In the genomic region with DNA sequence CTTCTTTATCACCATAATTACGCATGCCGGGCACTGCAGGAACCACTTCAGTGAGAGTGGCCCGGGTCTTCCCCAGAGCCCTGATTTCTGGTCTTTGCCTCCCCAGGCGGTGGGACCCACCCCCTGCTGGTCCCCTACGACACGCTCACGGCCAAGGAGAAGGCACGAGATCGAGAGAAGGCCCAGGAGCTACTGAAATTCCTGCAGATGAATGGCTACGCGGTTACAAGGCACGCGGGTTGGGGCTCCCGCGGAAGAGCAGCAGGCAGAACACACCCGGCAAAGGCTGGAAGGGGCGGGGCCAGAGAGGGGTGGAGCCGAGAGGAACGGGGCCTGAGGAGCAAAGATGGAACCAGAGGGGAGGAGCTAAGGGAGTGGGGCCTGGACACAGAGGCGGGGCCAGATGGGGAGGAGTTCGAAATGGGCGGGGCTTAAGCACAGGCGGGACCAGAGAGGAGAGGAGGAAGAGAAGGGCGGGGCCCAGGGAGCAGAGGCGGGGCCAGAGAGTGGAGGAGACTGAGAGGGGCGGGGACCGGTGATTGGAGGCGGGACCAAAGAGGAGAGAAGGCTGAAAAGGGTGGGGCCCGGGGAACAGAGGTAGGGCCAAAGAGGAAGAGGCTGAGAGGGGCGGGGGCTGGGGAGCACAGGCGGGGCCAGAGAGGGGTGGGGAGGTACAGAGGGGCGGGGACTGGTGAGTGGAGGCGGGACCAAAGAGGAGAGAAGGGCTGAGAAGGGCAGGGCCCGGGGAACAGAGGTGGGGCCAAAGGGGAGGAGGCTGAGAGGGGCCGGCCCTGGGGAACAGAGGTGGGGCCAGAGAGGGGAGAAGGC, we compare ENCODE assay signal across 7 cellular contexts.
DNase-seq lines count a peak whose midpoint lies in the region; ATAC-seq and TF ChIP-seq lines count a peak whose summit lies in the region.

No MANE protein-coding gene starts in this region.

- no peak overlapping the region for H3K4me3 ChIP-seq in right cardiac atrium (ENCODE audit: low read length)

- no peak for TF ChIP-seq POLR2A in GM18505 (IDR thresholded peaks at IDR 0.05; ENCODE audit: borderline replicate concordance, extremely low read depth, insufficient read depth, insufficient read length)

- peak; percentile 91 for DNase-seq in HT-29 (ENCODE audit: low spot score)
- peak; percentile 89 to 92 for DNase-seq in SHP77 (lab: John Stamatoyannopoulos, UW)
- DNase-seq in activated naive CD4-positive, alpha-beta T cell treated with anti-CD3 and anti-CD28 coated beads, Interleukin-2, amount 10 ng/mL, durations not matched to agents 7 days and 5 days, result peak; percentile 90
- peak; percentile 89 to 96 (median 92) for DNase-seq in right cardiac atrium
- DNase-seq in stimulated activated CD4-positive, alpha-beta T cell treated with anti-CD3 and anti-CD28 coated beads, Interleukin-12 subunit alpha, Interleukin-12 subunit beta, amount 100 ng/mL, for 4 hours, result peak; percentile 86

- WGBS in right cardiac atrium, result 26% methylated on average over 35 of the region's 35 CpGs

- CTCF ChIA-PET in activated naive CD4-positive, alpha-beta T cell treated with anti-CD3 and anti-CD28 coated beads, Interleukin-2, amount 10 ng/mL, durations not matched to agents 7 days and 5 days (lab: Charles Lee), result no interaction called here

- H3K36me3 Mint-ChIP-seq in activated naive CD4-positive, alpha-beta T cell treated with anti-CD3 and anti-CD28 coated beads, Interleukin-2, amount 10 ng/mL, durations not matched to agents 7 days and 5 days, result no peaks in the 10 kb centered on the region

- peaks cover 63% of the 10 kb centered on the region for H3K27me3 Mint-ChIP-seq in activated naive CD4-positive, alpha-beta T cell treated with anti-CD3 and anti-CD28 coated beads, Interleukin-2, amount 10 ng/mL, durations not matched to agents 7 days and 5 days

- H3K4me1 Mint-ChIP-seq in activated naive CD4-positive, alpha-beta T cell treated with anti-CD3 and anti-CD28 coated beads, Interleukin-2, amount 10 ng/mL, durations not matched to agents 7 days and 5 days, result peaks cover 11% of the 10 kb centered on the region

- H3K4me1 ChIP-seq in right cardiac atrium (ENCODE audit: control insufficient read depth, insufficient read depth, low read length), result no peaks in the 10 kb centered on the region

- no peak overlapping the region for H3K27ac Mint-ChIP-seq in activated naive CD4-positive, alpha-beta T cell treated with anti-CD3 and anti-CD28 coated beads, Interleukin-2, amount 10 ng/mL, durations not matched to agents 7 days and 5 days

- no peaks in the 10 kb centered on the region for H3K9me3 ChIP-seq in right cardiac atrium (ENCODE audit: control insufficient read depth, low read length)

- no peak overlapping the region for H3K27ac ChIP-seq in right cardiac atrium (ENCODE audit: low read length)

- H3K9me3 Mint-ChIP-seq in activated naive CD4-positive, alpha-beta T cell treated with anti-CD3 and anti-CD28 coated beads, Interleukin-2, amount 10 ng/mL, durations not matched to agents 7 days and 5 days, result no peaks in the 10 kb centered on the region

- intact Hi-C loops in right cardiac atrium (cut with DNase I), result no loop called here

- no peaks in the 10 kb centered on the region for H3K27me3 ChIP-seq in right cardiac atrium (ENCODE audit: control insufficient read depth, insufficient read depth)

- H3K4me3 Mint-ChIP-seq in activated naive CD4-positive, alpha-beta T cell treated with anti-CD3 and anti-CD28 coated beads, Interleukin-2, amount 10 ng/mL, durations not matched to agents 7 days and 5 days, result no peak overlapping the region

- ATAC-seq in GM18505 (IDR thresholded peaks at IDR 0.05; ENCODE audit: unreplicated experiment) (peak; percentile 67), right cardiac atrium (peak; percentile 83 to 94), GM19023 (IDR thresholded peaks at IDR 0.05; ENCODE audit: unreplicated experiment) (no peak)
